ENCODE assay signal across 14 cellular contexts in the genomic region with DNA sequence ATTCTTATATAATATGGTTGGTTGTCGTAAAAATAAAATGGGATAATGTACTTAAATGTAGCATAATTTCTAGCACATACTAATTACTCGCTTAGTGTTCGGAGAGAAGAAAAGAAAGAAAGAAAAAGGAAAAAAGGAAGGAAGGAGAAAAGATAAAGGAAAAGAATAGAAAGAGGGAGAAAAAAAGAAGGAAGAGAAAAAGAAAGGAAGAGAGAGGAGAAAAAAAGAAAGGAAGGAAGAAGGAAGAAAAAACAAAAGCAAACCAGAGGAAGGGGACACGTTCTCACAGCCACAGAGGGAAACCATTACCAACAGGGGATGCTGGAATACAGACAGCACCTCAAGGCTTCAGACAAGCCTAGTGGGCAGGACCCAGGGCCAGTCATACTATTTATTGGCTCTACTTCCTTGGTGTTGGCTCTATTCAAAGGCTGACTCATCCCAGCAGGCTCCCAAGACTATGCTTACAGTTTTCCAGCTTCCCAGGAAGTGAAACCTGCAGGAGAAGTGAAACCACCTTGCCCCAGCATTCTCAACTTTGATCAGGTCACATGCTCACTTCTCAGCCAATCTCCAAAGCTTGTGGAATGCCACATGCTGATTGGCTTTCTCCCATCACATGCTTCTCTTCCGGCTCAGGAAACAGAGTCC.
A peak's percentile ranks its signal among the peaks of the same experiment; 100 is the strongest.
DNase-seq lines count a peak whose midpoint lies in the region; ATAC-seq and TF ChIP-seq lines count a peak whose summit lies in the region.
"Had no signal": no experiment of that assay in that cellular context is flagged by ENCODE, and none has a peak within 500 bp of the region (broad histone marks: within the 10 kb centered on the region; RNA-seq: fewer than 3 reads in every experiment).

No MANE protein-coding gene starts in this region.

- H3K4me1 Mint-ChIP-seq in activated T-cell treated with anti-CD3 and anti-CD28 coated beads, Interleukin-2, amount 50 U/mL, for 4 hours (ENCODE audit: low read depth): no peaks in the 10 kb centered on the region
- H3K4me1 Mint-ChIP-seq in glutamatergic neuron (ENCODE audit: low read depth, unreplicated experiment): peaks cover 10% of the 10 kb centered on the region
- H3K4me1 Mint-ChIP-seq: CD4-positive, CD25-positive, alpha-beta regulatory T cell had no signal

- H3K36me3 Mint-ChIP-seq in activated T-cell treated with anti-CD3 and anti-CD28 coated beads, Interleukin-2, amount 50 U/mL, for 4 hours (ENCODE audit: insufficient read depth): no peaks in the 10 kb centered on the region
- H3K36me3 Mint-ChIP-seq in glutamatergic neuron (ENCODE audit: unreplicated experiment): peaks cover 4% of the 10 kb centered on the region
- H3K36me3 Mint-ChIP-seq: CD4-positive, CD25-positive, alpha-beta regulatory T cell had no signal

- H3K36me3 ChIP-seq in mucosa of descending colon (ENCODE audit: low read depth): no peaks in the 10 kb centered on the region

- no peaks in the 10 kb centered on the region for H3K9me3 ChIP-seq in mucosa of descending colon

- peaks cover 28% of the 10 kb centered on the region for H3K27me3 Mint-ChIP-seq in activated T-cell treated with anti-CD3 and anti-CD28 coated beads, Interleukin-2, amount 50 U/mL, for 4 hours (ENCODE audit: low read depth)
- H3K27me3 Mint-ChIP-seq in glutamatergic neuron (ENCODE audit: unreplicated experiment): peaks cover 4% of the 10 kb centered on the region

- DNase-seq in AG20443 (ENCODE audit: low spot score): peak; percentile 24
- DNase-seq in M059J (ENCODE audit: low read depth): peak; percentile 94
- peak; percentile 29 for DNase-seq in choroid plexus epithelial cell (ENCODE audit: low read depth)
- no peak for DNase-seq in mucosa of descending colon
- DNase-seq in GM13977 (ENCODE audit: low spot score): no peak
- DNase-seq in GM19238 (ENCODE audit: insufficient read length, low spot score): no peak
- no peak for DNase-seq in activated T-cell treated with anti-CD3 and anti-CD28 coated beads, Interleukin-2, amount 50 U/mL, for 4 hours
- no peak for DNase-seq in glutamatergic neuron
- DNase-seq: activated CD8-positive, alpha-beta memory T cell treated with anti-CD3 and anti-CD28 coated beads, Interleukin-2, amount 50 U/mL, for 48 hours; CD4-positive, CD25-positive, alpha-beta regulatory T cell; cerebellar nuclear complex; NCI-H2227 treated with DMSO at 0.1 percent for 48 hours; T-helper 17 cell had no signal

- TF ChIP-seq CTCF in choroid plexus epithelial cell (conservative IDR thresholded peaks at IDR 0.05; ENCODE audit: low read depth, low read length) (no peak), mucosa of descending colon (IDR thresholded peaks at IDR 0.05) (no peak), GM13977 (IDR thresholded peaks at IDR 0.05; ENCODE audit: extremely low read depth, insufficient read depth, missing control alignments) (no peak), glutamatergic neuron (IDR thresholded peaks at IDR 0.05; ENCODE audit: partially characterized antibody, unreplicated experiment) (no peak)

- no peak overlapping the region for H3K27ac Mint-ChIP-seq in glutamatergic neuron (ENCODE audit: unreplicated experiment)
- H3K27ac Mint-ChIP-seq: T-helper 17 cell had no signal

- H3K4me3 ChIP-seq in choroid plexus epithelial cell (ENCODE audit: low read depth, low read length) (no peak overlapping the region), mucosa of descending colon (no peak overlapping the region)
- H3K4me3 ChIP-seq: GM12878 had no signal

- peaks cover 3% of the 10 kb centered on the region for H3K9me3 Mint-ChIP-seq in activated T-cell treated with anti-CD3 and anti-CD28 coated beads, Interleukin-2, amount 50 U/mL, for 4 hours
- H3K9me3 Mint-ChIP-seq in glutamatergic neuron (ENCODE audit: unreplicated experiment): peaks cover 5% of the 10 kb centered on the region

- intact Hi-C loops in mucosa of descending colon (cut with DNase I, micrococcal nuclease): no loop called here

- ATAC-seq in mucosa of descending colon: peak; percentile 71
- no peak for ATAC-seq in activated T-cell treated with anti-CD3 and anti-CD28 coated beads, Interleukin-2, amount 50 U/mL, for 4 hours
- ATAC-seq: GM12878, T-helper 17 cell had no signal

- H3K4me1 ChIP-seq in mucosa of descending colon (ENCODE audit: low read depth): no peaks in the 10 kb centered on the region

- H3K4me3 Mint-ChIP-seq in activated T-cell treated with anti-CD3 and anti-CD28 coated beads, Interleukin-2, amount 50 U/mL, for 4 hours: no peak overlapping the region
- H3K4me3 Mint-ChIP-seq in glutamatergic neuron (ENCODE audit: unreplicated experiment): no peak overlapping the region
- H3K4me3 Mint-ChIP-seq: CD4-positive, CD25-positive, alpha-beta regulatory T cell; T-helper 17 cell had no signal

- in situ Hi-C loops in GM13977 (cut with MboI; ENCODE audit: low pct_unique_long_range_greater_than_20kb, low sequenced_read_pairs, unreplicated experiment): no loop called here

Comparison
In these comparisons a context has a peak if more than half of its experiments do, and no peak if none do; other contexts are left out.
1. DNase-seq: peak in AG20443 (single experiment), M059J (single experiment) and choroid plexus epithelial cell (single experiment); none in mucosa of descending colon (0 of 3), GM13977 (single experiment), GM19238 (single experiment), activated T-cell treated with anti-CD3 and anti-CD28 coated beads, Interleukin-2, amount 50 U/mL, for 4 hours (single experiment) and glutamatergic neuron (single experiment).